Comparison of ENCODE assay signal across 2 cellular contexts in the genomic region with DNA sequence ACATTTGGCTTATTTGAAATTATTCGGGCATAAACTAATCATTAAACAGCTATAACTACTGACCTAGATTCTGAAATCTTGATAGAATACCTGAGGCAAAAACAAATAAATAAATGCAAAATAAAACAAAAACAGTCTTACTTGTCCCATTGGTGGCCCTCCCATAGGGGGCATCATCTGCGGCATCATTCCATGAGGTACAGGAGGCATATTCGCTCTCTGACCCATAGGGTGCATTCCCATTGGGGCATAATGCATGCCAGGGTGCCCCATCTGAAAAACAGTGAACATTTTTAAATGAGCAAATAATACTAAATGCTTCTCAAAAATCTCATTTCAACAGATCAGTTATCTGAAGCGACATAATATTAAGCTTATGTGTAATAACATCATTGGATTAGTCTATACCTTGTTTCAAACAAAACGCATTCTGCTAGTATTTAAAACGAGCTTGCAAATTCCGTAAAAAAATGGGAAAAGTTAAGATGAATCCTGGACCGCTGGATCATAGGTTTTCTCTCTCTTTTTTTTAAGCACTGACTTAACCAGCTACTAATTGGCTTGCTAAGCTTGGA.
TF ChIP-seq lines count a peak whose summit lies in the region.

No MANE protein-coding gene starts in this region.

TF ChIP-seq in HCT116, 20 proteins besides CTCF, POLR2A, EP300 and RAD21:
- no peak for TF ChIP-seq EZH2phosphoT487 (IDR thresholded peaks at IDR 0.05; ENCODE audit: borderline replicate concordance)
- TF ChIP-seq, protein P1, sequence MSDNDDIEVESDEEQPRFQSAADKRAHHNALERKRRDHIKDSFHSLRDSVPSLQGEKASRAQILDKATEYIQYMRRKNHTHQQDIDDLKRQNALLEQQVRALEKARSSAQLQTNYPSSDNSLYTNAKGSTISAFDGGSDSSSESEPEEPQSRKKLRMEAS (IDR thresholded peaks at IDR 0.05): peak; percentile 42
- TF ChIP-seq CBX3 (IDR thresholded peaks at IDR 0.05; ENCODE audit: low read depth): peak; percentile 66

TF ChIP-seq in endothelial cell of umbilical vein, 7 proteins besides CTCF, POLR2A, EP300 and RAD21:
- TF ChIP-seq, protein P1 (IDR thresholded peaks at IDR 0.05; ENCODE audit: insufficient read depth, insufficient read length): no peak
- no peak for TF ChIP-seq JUN (IDR thresholded peaks at IDR 0.05; ENCODE audit: borderline replicate concordance, insufficient read depth, insufficient read length, low read depth)
- no peak for TF ChIP-seq POLR2AphosphoS5 (IDR thresholded peaks at IDR 0.05; ENCODE audit: insufficient read depth, low read depth, low read length)
- TF ChIP-seq FOS (IDR thresholded peaks at IDR 0.05; ENCODE audit: borderline replicate concordance, insufficient read depth, low read length): no peak
- no peak for TF ChIP-seq EZH2 (IDR thresholded peaks at IDR 0.05; ENCODE audit: borderline replicate concordance, low read depth, low read length, severe bottlenecking)
- no peak for TF ChIP-seq MYC (IDR thresholded peaks at IDR 0.05; ENCODE audit: low read depth, low read length)
- no peak for TF ChIP-seq GATA2 (IDR thresholded peaks at IDR 0.05; ENCODE audit: insufficient read depth, insufficient read length, low read depth, low read length)
